ENCODE assay signal across 8 cellular contexts in the genomic region with DNA sequence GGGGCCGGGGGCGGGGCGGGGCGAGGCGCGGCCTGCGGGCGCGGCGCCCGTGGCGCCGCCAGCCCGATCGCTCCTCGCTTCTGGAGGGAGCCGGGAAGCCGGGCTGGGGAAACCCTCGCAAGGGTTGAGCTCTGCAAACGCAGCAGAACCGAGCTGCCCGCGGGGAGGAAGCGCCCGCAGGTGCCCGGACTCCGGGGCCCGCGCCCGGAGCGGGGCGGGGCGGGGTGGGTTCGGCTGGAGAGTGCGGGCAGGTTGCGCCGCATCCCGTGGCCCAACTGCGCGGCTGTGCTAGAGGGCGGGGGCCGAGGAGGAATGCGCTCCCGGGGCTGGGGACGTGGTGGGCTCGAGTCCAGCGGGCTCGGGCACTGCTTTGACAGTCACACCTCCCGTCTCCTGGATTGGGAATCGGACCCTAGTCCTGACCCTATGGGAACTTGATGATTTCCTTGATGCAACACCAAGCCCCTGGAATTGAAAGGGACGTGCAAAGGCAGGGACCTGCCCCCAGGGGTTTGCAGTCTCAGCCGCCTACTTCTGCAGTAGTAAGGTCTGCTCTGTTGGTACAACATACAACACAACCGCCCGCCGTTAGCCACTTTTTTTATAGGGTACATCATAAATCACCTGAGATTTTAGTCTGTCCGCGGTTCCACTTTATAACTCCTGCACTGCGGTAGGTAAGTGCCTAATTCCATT. TPM values are rescaled to one million over a fixed set of nuclear protein-coding genes. Genes with fewer than 3 reads are reported as not detected.
DNase-seq lines count a peak whose midpoint lies in the region; ATAC-seq, FAIRE-seq and TF ChIP-seq lines count a peak whose summit lies in the region.

No MANE protein-coding gene starts in this region.

- no peak overlapping the region for H3K27ac ChIP-seq in H9 (ENCODE audit: insufficient read length, low read depth, low read length)

- 0 out of 2 replicates have a peak, but pooled peaks cover 2% of the 10 kb centered on the region for H3K4me1 ChIP-seq in H9 (ENCODE audit: insufficient read depth, low read length)

- no peak overlapping the region for H2BK15ac ChIP-seq in H9 (ENCODE audit: low read depth, low read length)

- no peak overlapping the region for H3K56ac ChIP-seq in H9 (ENCODE audit: insufficient read length, low read depth, low read length)

- WGBS in H9 (ENCODE audit: extremely low coverage, insufficient read length, low lambda C conversion rate): no CpG with 5 or more reads among the region's 58 CpGs

- H3K23ac ChIP-seq in H9 (ENCODE audit: insufficient read length, low read depth, low read length): no peak overlapping the region

- H3T11ph ChIP-seq in H9 (ENCODE audit: low read length): no peak overlapping the region

- no peak overlapping the region for H2BK20ac ChIP-seq in H9 (ENCODE audit: low read depth, low read length, poor library complexity, severe bottlenecking)

- 0 out of 3 replicates have a peak, but pooled peaks have one; percentile 11 for TF ChIP-seq CTCF in H9 (conservative IDR thresholded peaks at IDR 0.05)
- TF ChIP-seq CTCF in epithelial cell of esophagus (IDR thresholded peaks at IDR 0.05; ENCODE audit: insufficient read depth, low read depth, low read length, missing control alignments): no peak
- no peak for TF ChIP-seq CTCF in mesothelial cell of epicardium (IDR thresholded peaks at IDR 0.05; ENCODE audit: unreplicated experiment)

- H2BK5ac ChIP-seq in H9 (ENCODE audit: insufficient read length, low read length): no peak overlapping the region

- no peak overlapping the region for H3K4ac ChIP-seq in H9 (ENCODE audit: low read depth, low read length)

- H3K4me2 ChIP-seq in H9 (ENCODE audit: insufficient read depth, insufficient read length, low read length): peak overlapping the region; percentile 87

- H3K9me3 Mint-ChIP-seq in H9: no peaks in the 10 kb centered on the region
- H3K9me3 Mint-ChIP-seq in activated CD8-positive, alpha-beta memory T cell treated with anti-CD3 and anti-CD28 coated beads, Interleukin-2, amount 10 ng/mL, durations not matched to agents 7 days and 5 days (ENCODE audit: low read depth): no peaks in the 10 kb centered on the region
- H3K9me3 Mint-ChIP-seq in mesothelial cell of epicardium: peaks cover under 1% of the 10 kb centered on the region

- H3K27ac Mint-ChIP-seq in H9 (no peak overlapping the region), mesothelial cell of epicardium (peak overlapping the region; percentile 92)
- H3K27ac Mint-ChIP-seq in activated CD8-positive, alpha-beta memory T cell treated with anti-CD3 and anti-CD28 coated beads, Interleukin-2, amount 10 ng/mL, durations not matched to agents 7 days and 5 days: peak overlapping the region; percentile 89

- peak; percentile 42 for FAIRE-seq in GM12892 (lab: Jason Lieb, UNC)

- peak overlapping the region; percentile 78 for H2AFZ ChIP-seq in H9 (ENCODE audit: low read length)

- H3K27me3 Mint-ChIP-seq in H9 (ENCODE audit: low read depth) (peaks cover 24% of the 10 kb centered on the region), mesothelial cell of epicardium (ENCODE audit: low read depth) (no peaks in the 10 kb centered on the region)
- H3K27me3 Mint-ChIP-seq in activated CD8-positive, alpha-beta memory T cell treated with anti-CD3 and anti-CD28 coated beads, Interleukin-2, amount 10 ng/mL, durations not matched to agents 7 days and 5 days: no peaks in the 10 kb centered on the region

- H3K4me3 ChIP-seq in epithelial cell of esophagus (ENCODE audit: low read length): peak overlapping the region; percentile 68

- H3K4me1 Mint-ChIP-seq in H9: peaks cover 28 to 30% of the 10 kb centered on the region in 2 experiments
- peaks cover 63% of the 10 kb centered on the region for H3K4me1 Mint-ChIP-seq in activated CD8-positive, alpha-beta memory T cell treated with anti-CD3 and anti-CD28 coated beads, Interleukin-2, amount 10 ng/mL, durations not matched to agents 7 days and 5 days
- H3K4me1 Mint-ChIP-seq in mesothelial cell of epicardium: peaks cover 34% of the 10 kb centered on the region

- no peak overlapping the region for H2BK120ac ChIP-seq in H9 (ENCODE audit: low read depth, low read length, poor library complexity, severe bottlenecking)

- H4K5ac ChIP-seq in H9 (ENCODE audit: insufficient read length, low read depth, low read length): no peak overlapping the region

- peaks cover 0 to 18% (median 10%) of the 10 kb centered on the region in 3 experiments; a peak in 4 of 7 replicates for H3K36me3 Mint-ChIP-seq in H9 (ENCODE audit: insufficient read depth in 1 of 3, low read depth in 3 of 3)
- peaks cover 44% of the 10 kb centered on the region for H3K36me3 Mint-ChIP-seq in activated CD8-positive, alpha-beta memory T cell treated with anti-CD3 and anti-CD28 coated beads, Interleukin-2, amount 10 ng/mL, durations not matched to agents 7 days and 5 days
- H3K36me3 Mint-ChIP-seq in mesothelial cell of epicardium: peaks cover 29% of the 10 kb centered on the region

- no peaks in the 10 kb centered on the region for H3K9me3 ChIP-seq in H9 (ENCODE audit: control insufficient read depth, low read depth, low read length)

- H3K79me2 ChIP-seq in H9 (ENCODE audit: insufficient read depth, low read length): no peaks in the 10 kb centered on the region

- ATAC-seq in activated CD8-positive, alpha-beta memory T cell treated with anti-CD3 and anti-CD28 coated beads, Interleukin-2, amount 10 ng/mL, durations not matched to agents 7 days and 5 days: peak; percentile 72
- ATAC-seq in stimulated activated naive CD8-positive, alpha-beta T cell treated with anti-CD3 and anti-CD28 coated beads, Interleukin-15, Interleukin-2, amounts not matched to agents 100 U/mL and 50 U/mL, for 24 hours: peak; percentile 58

- no peaks in the 10 kb centered on the region for H3K79me1 ChIP-seq in H9 (ENCODE audit: insufficient read depth, low read depth, low read length, poor library complexity, severe bottlenecking)

- H4K8ac ChIP-seq in H9 (replicated peaks; ENCODE audit: insufficient read length, low read depth, low read length): no peak overlapping the region

- H4K20me1 ChIP-seq in H9 (ENCODE audit: control insufficient read depth, insufficient read depth, insufficient read length): no peaks in the 10 kb centered on the region

- no peak overlapping the region for H2BK12ac ChIP-seq in H9 (ENCODE audit: insufficient read length, low read depth, low read length)

- DNase-seq in GM12892 (ENCODE audit: insufficient read length): no peak
- DNase-seq in H9: peak; percentile 65
- peak; percentile 55 for DNase-seq in NAMALWA (ENCODE audit: low spot score)
- DNase-seq in activated CD8-positive, alpha-beta memory T cell treated with anti-CD3 and anti-CD28 coated beads, Interleukin-2, amount 10 ng/mL, durations not matched to agents 7 days and 5 days: peak; percentile 69
- peak; percentile 54 for DNase-seq in epithelial cell of esophagus (ENCODE audit: low read depth)
- peak; percentile 47 to 75 for DNase-seq in mesothelial cell of epicardium (ENCODE audit: low spot score in 2 of 2, unreplicated experiment in 2 of 2)
- peak; percentile 52 for DNase-seq in stimulated activated naive CD8-positive, alpha-beta T cell treated with anti-CD3 and anti-CD28 coated beads, Interleukin-15, Interleukin-2, amounts not matched to agents 100 U/mL and 50 U/mL, for 24 hours
- no peak for DNase-seq in putamen (ENCODE audit: low spot score)

- no peak overlapping the region for H2AK5ac ChIP-seq in H9 (ENCODE audit: insufficient read length, low read length)

- no peak overlapping the region for H3K18ac ChIP-seq in H9 (ENCODE audit: insufficient read length, low read depth, low read length)

- peak overlapping the region; percentile 77 to 85 for H3K4me3 Mint-ChIP-seq in H9
- H3K4me3 Mint-ChIP-seq in activated CD8-positive, alpha-beta memory T cell treated with anti-CD3 and anti-CD28 coated beads, Interleukin-2, amount 10 ng/mL, durations not matched to agents 7 days and 5 days: peak overlapping the region; percentile 87
- H3K4me3 Mint-ChIP-seq in mesothelial cell of epicardium: peak overlapping the region; percentile 82

- no peak overlapping the region for H4K91ac ChIP-seq in H9 (ENCODE audit: insufficient read length, low read depth, low read length)

- peak overlapping the region; percentile 58; the same call in 1 of the 2 replicates for H3K14ac ChIP-seq in H9 (ENCODE audit: insufficient read depth, low read length)

- CTCF ChIA-PET in activated CD8-positive, alpha-beta memory T cell treated with anti-CD3 and anti-CD28 coated beads, Interleukin-2, amount 10 ng/mL, durations not matched to agents 7 days and 5 days (lab: Charles Lee): interaction anchor here (0.7 to 3.6 kb wide), 11 partner anchors 11 to 96 kb away, joined by 3 to 13 read pairs (median 7); no protein-coding TSS in a partner anchor

- H3K27me3 ChIP-seq in H9 (ENCODE audit: insufficient read depth, low read length): no peaks in the 10 kb centered on the region; the same call in 1 of the 2 replicates

- peak overlapping the region; percentile 8 for H3K9ac ChIP-seq in H9 (ENCODE audit: extremely low read depth, insufficient read length, low read length)

- TF ChIP-seq POLR2A in GM12892 (IDR thresholded peaks at IDR 0.05; ENCODE audit: low read depth, low read length): no peak

- no peaks in the 10 kb centered on the region for H3K23me2 ChIP-seq in H9 (ENCODE audit: insufficient read length, low read depth, low read length, poor library complexity, severe bottlenecking)

RNA-seq across cellular contexts. Expression of gene ZBTB38, which starts 34.3 kb away (rescaled TPM):
- polyA plus RNA-seq in GM12892 (2012; ENCODE audit: missing spikeins): 101 TPM
- total RNA-seq in H9 (2021) (12.7 and 14.6 TPM in 2 replicates), mesothelial cell of epicardium (44.4 to 46.7 TPM (median 46.3 TPM) in 3 replicates)
- total RNA-seq in activated CD8-positive, alpha-beta memory T cell treated with anti-CD3 and anti-CD28 coated beads, Interleukin-2, amount 10 ng/mL, durations not matched to agents 7 days and 5 days: 10 to 100 TPM; 42.5 to 49.4 TPM

Comparison
In these comparisons a context has a peak if more than half of its experiments do, and no peak if none do; other contexts are left out.
1. DNase-seq: peak in H9 (single experiment), NAMALWA (single experiment), activated CD8-positive, alpha-beta memory T cell treated with anti-CD3 and anti-CD28 coated beads, Interleukin-2, amount 10 ng/mL, durations not matched to agents 7 days and 5 days (single experiment), epithelial cell of esophagus (single experiment), mesothelial cell of epicardium (2 of 2) and stimulated activated naive CD8-positive, alpha-beta T cell treated with anti-CD3 and anti-CD28 coated beads, Interleukin-15, Interleukin-2, amounts not matched to agents 100 U/mL and 50 U/mL, for 24 hours (single experiment); none in GM12892 (single experiment) and putamen (single experiment).
2. H3K27ac Mint-ChIP-seq: peak in activated CD8-positive, alpha-beta memory T cell treated with anti-CD3 and anti-CD28 coated beads, Interleukin-2, amount 10 ng/mL, durations not matched to agents 7 days and 5 days (single experiment) and mesothelial cell of epicardium (single experiment); none in H9 (0 of 3).
3. Peak in every context shown above with its lines, with median percentiles within 50 percentile points of each other: H3K4me3 Mint-ChIP-seq.